In genomic region chr3:12984023-12984823, GRCh38 we compare ENCODE assay signal across 7 cellular contexts.
A peak's percentile ranks its signal among the peaks of the same experiment; 100 is the strongest.
DNase-seq lines count a peak whose midpoint lies in the region; ATAC-seq, FAIRE-seq and TF ChIP-seq lines count a peak whose summit lies in the region.

No MANE protein-coding gene starts in this region.

- H3K27me3 Mint-ChIP-seq in activated T-cell treated with anti-CD3 and anti-CD28 coated beads, Interleukin-2, amount 50 U/mL, for 4 hours (ENCODE audit: low read depth), result no peaks in the 10 kb centered on the region

- H3K9me3 Mint-ChIP-seq in activated T-cell treated with anti-CD3 and anti-CD28 coated beads, Interleukin-2, amount 50 U/mL, for 4 hours, result no peaks in the 10 kb centered on the region

- peaks cover 7% of the 10 kb centered on the region for H3K36me3 Mint-ChIP-seq in activated T-cell treated with anti-CD3 and anti-CD28 coated beads, Interleukin-2, amount 50 U/mL, for 4 hours (ENCODE audit: insufficient read depth)

- peak overlapping the region; percentile 26 for H3K27ac ChIP-seq in neutrophil

- peaks cover 57% of the 10 kb centered on the region for H3K4me1 Mint-ChIP-seq in activated T-cell treated with anti-CD3 and anti-CD28 coated beads, Interleukin-2, amount 50 U/mL, for 4 hours (ENCODE audit: low read depth)

- H3K27me3 ChIP-seq in NT2/D1 (ENCODE audit: insufficient read depth, insufficient read length) (no peaks in the 10 kb centered on the region), neutrophil (no peaks in the 10 kb centered on the region)

- peaks cover 9% of the 10 kb centered on the region; the same call in 1 of the 2 replicates for H3K9me3 ChIP-seq in NT2/D1 (ENCODE audit: insufficient read depth, low read length)
- H3K9me3 ChIP-seq in neutrophil, result no peaks in the 10 kb centered on the region

- H3K9ac ChIP-seq in NT2/D1 (ENCODE audit: insufficient read length, low read depth), result peak overlapping the region; percentile 5

- TF ChIP-seq CTCF in neutrophil (IDR thresholded peaks at IDR 0.05), result peak; percentile 55

- H3K4me1 ChIP-seq in NT2/D1 (ENCODE audit: insufficient read depth, insufficient read length) (peaks cover 19% of the 10 kb centered on the region), neutrophil (ENCODE audit: control insufficient read depth in 1 of 2, insufficient read depth in 1 of 2, low read depth in 1 of 2, low read length in 1 of 2) (peaks cover 21 to 49% of the 10 kb centered on the region in 2 experiments)

- peak; percentile 43 for ATAC-seq in HG02678 (IDR thresholded peaks at IDR 0.05; ENCODE audit: unreplicated experiment)
- peak; percentile 93 to 94 for ATAC-seq in activated T-cell treated with anti-CD3 and anti-CD28 coated beads, Interleukin-2, amount 50 U/mL, for 4 hours

- H3K4me3 ChIP-seq in NT2/D1 (ENCODE audit: insufficient read length, low read depth) (no peak overlapping the region), neutrophil (ENCODE audit: low read depth in 1 of 2, low read length in 1 of 2) (no peak overlapping the region)

- H3K36me3 ChIP-seq in NT2/D1 (ENCODE audit: insufficient read depth, insufficient read length, low read length) (peaks cover 9% of the 10 kb centered on the region), neutrophil (peaks cover 65% of the 10 kb centered on the region)

- H3K4me3 Mint-ChIP-seq in activated T-cell treated with anti-CD3 and anti-CD28 coated beads, Interleukin-2, amount 50 U/mL, for 4 hours, result no peak overlapping the region

- DNase-seq in NT2/D1 (ENCODE audit: low read depth, low spot score) (peak; percentile 75), fibroblast of peridontal ligament (ENCODE audit: extremely low read depth) (peak; percentile 72), ureter (ENCODE audit: low spot score) (peak; percentile 67)
- peak; percentile 48 for DNase-seq in activated T-cell treated with anti-CD3 and anti-CD28 coated beads, Interleukin-2, amount 50 U/mL, for 4 hours

- peak; percentile 42 for FAIRE-seq in G401.6 (lab: Jason Lieb, UNC)
